ENCODE assay signal across 22 cellular contexts in genomic region chr18:3906072-3906471, GRCh38.
A peak's percentile ranks its signal among the peaks of the same experiment; 100 is the strongest.
DNase-seq lines count a peak whose midpoint lies in the region; ATAC-seq and TF ChIP-seq lines count a peak whose summit lies in the region.
"Had no signal": no experiment of that assay in that cellular context is flagged by ENCODE, and none has a peak within 500 bp of the region (broad histone marks: within the 10 kb centered on the region; RNA-seq: fewer than 3 reads in every experiment).

No MANE protein-coding gene starts in this region.

- H3K4me3 ChIP-seq in IMR-90 (ENCODE audit: insufficient read depth, low read depth, low read length) (no peak overlapping the region), fibroblast of the aortic adventitia (ENCODE audit: low read depth, low read length) (no peak overlapping the region), tibial artery (no peak overlapping the region)
- H3K4me3 ChIP-seq: coronary artery, HAP-1, left lung, pancreas had no signal

- no peak overlapping the region for H3K14ac ChIP-seq in IMR-90 (replicated peaks; ENCODE audit: low read depth, low read length)

- no peak overlapping the region for H3K4ac ChIP-seq in IMR-90 (ENCODE audit: low read depth, low read length)

- peaks cover 7% of the 10 kb centered on the region for H3K4me1 ChIP-seq in IMR-90 (ENCODE audit: control insufficient read depth, insufficient read depth, low read length)
- peaks cover 0 to 24% (median 0%) of the 10 kb centered on the region in 4 donors for H3K4me1 ChIP-seq in tibial artery
- H3K4me1 ChIP-seq: HAP-1, left lung, pancreas had no signal

- H4K8ac ChIP-seq in IMR-90 (ENCODE audit: low read depth in 2 of 2, low read length in 2 of 2): no peak overlapping the region

- H2AK9ac ChIP-seq in IMR-90 (replicated peaks; ENCODE audit: low read depth, low read length, poor library complexity): no peak overlapping the region

- no peak overlapping the region for H2BK15ac ChIP-seq in IMR-90 (ENCODE audit: low read depth, low read length)

- in situ Hi-C loops in IMR-90 (cut with MboI; ENCODE audit: low sequenced_read_pairs): no loop called here

- H3K27me3 ChIP-seq in IMR-90 (ENCODE audit: control insufficient read depth, insufficient read depth, low read length) (no peaks in the 10 kb centered on the region), tibial artery (no peaks in the 10 kb centered on the region)
- H3K27me3 ChIP-seq: left lung, pancreas had no signal

- intact Hi-C loops in IMR-90 (cut with micrococcal nuclease) (no loop called here), tibial artery (cut with DNase I; ENCODE audit: low total_unique reads) (no loop called here)

- no peak overlapping the region for H2BK5ac ChIP-seq in IMR-90 (ENCODE audit: low read depth, low read length, poor library complexity, severe bottlenecking)

- H2AK5ac ChIP-seq in IMR-90 (ENCODE audit: low read depth, low read length): no peak overlapping the region

- H2AFZ ChIP-seq in IMR-90 (replicated peaks; ENCODE audit: low read length, poor library complexity): no peak overlapping the region

- TF ChIP-seq CTCF in IMR-90 (conservative IDR thresholded peaks at IDR 0.05; ENCODE audit: low read depth, low read length) (no peak), fibroblast of the aortic adventitia (IDR thresholded peaks at IDR 0.05; ENCODE audit: insufficient read depth, low read length) (no peak), tibial artery (IDR thresholded peaks at IDR 0.05) (no peak)

- H3K27ac ChIP-seq in IMR-90 (ENCODE audit: insufficient read depth, low read length): no peak overlapping the region
- H3K27ac ChIP-seq in tibial artery: no peak overlapping the region
- H3K27ac ChIP-seq: left lung, pancreas had no signal

- H3K79me1 ChIP-seq in IMR-90 (ENCODE audit: low read depth in 1 of 2, low read length in 2 of 2): no peaks in the 10 kb centered on the region

- H3K4me2 ChIP-seq in IMR-90 (ENCODE audit: low read depth, low read length): no peak overlapping the region

- TF ChIP-seq POLR2A in IMR-90 (IDR thresholded peaks at IDR 0.05; ENCODE audit: low read depth, low read length): no peak

- CTCF ChIA-PET in IMR-90 (lab: Yijun Ruan, JAX): interaction anchor here (0.6 to 0.7 kb wide), 2 partner anchors 11 to 38 kb away, joined by 3 to 5 read pairs; no protein-coding TSS in a partner anchor

- no TSS peak for BruUV-seq in IMR-90 (replicated peaks; lab: Mats Ljungman, UMichigan)

- H3K18ac ChIP-seq in IMR-90 (ENCODE audit: low read depth, low read length): peak overlapping the region; percentile 2; the same call in 1 of the 2 replicates

- H3K36me3 ChIP-seq in IMR-90 (ENCODE audit: control insufficient read depth, insufficient read depth, low read length): no peaks in the 10 kb centered on the region
- no peaks in the 10 kb centered on the region for H3K36me3 ChIP-seq in tibial artery
- H3K36me3 ChIP-seq: HAP-1, left lung, pancreas had no signal

- H2BK20ac ChIP-seq in IMR-90 (ENCODE audit: low read depth, low read length): no peak overlapping the region

- no peak overlapping the region; the same call in 1 of the 2 replicates for H4K5ac ChIP-seq in IMR-90 (ENCODE audit: low read depth, low read length)

- H3K9ac ChIP-seq in IMR-90 (ENCODE audit: low read depth, low read length): no peak overlapping the region

- TF ChIP-seq RAD21 in IMR-90 (IDR thresholded peaks at IDR 0.05; ENCODE audit: low read length): no peak

- no peak overlapping the region for H3K23ac ChIP-seq in IMR-90 (ENCODE audit: low read depth, low read length)

- H3K56ac ChIP-seq in IMR-90 (ENCODE audit: extremely low read depth, insufficient read depth, low read length): no peak overlapping the region

- POLR2A ChIA-PET in IMR-90 (lab: Charles Lee; ENCODE audit: unreplicated experiment): no interaction called here

- WGBS in IMR-90 (ENCODE audit: extremely low coverage in 2 of 2, insufficient read length in 1 of 2), 2 experiments: no CpG with 5 or more reads among the region's 2 CpGs

- H4K20me1 ChIP-seq in IMR-90 (ENCODE audit: insufficient read depth, low read length): no peaks in the 10 kb centered on the region

- dilution Hi-C loops in IMR-90 (cut with HindIII; ENCODE audit: low sequenced_read_pairs, unreplicated experiment): no loop called here

- no peak overlapping the region for H4K91ac ChIP-seq in IMR-90 (ENCODE audit: insufficient read depth, low read depth, low read length)

- DNase-seq in DMS53 treated with DMSO at 0.1 percent for 48 hours (lab: John Stamatoyannopoulos, UW; ENCODE audit: unreplicated experiment) (peak; percentile 46), IMR-90 (no peak), fibroblast of the aortic adventitia (ENCODE audit: low read depth) (peak; percentile 49), SIG-M5 (lab: John Stamatoyannopoulos, UW) (no peak), tibial artery (no peak)
- DNase-seq: activated naive CD8-positive, alpha-beta T cell treated with anti-CD3 and anti-CD28 coated beads for 36 hours; C1 segment of cervical spinal cord; endodermal cell; glutamatergic neuron; KBM-7; left lung; midbrain; NCI-H2081 treated with DMSO at 0.1 percent for 48 hours; NCI-H510A; pancreas had no signal

- ATAC-seq in GM19395 (IDR thresholded peaks at IDR 0.05; ENCODE audit: unreplicated experiment) (peak; percentile 71), IMR-90 (ENCODE audit: low read depth) (no peak), HG02884 (IDR thresholded peaks at IDR 0.05; ENCODE audit: unreplicated experiment) (no peak), HG03135 (IDR thresholded peaks at IDR 0.05; ENCODE audit: unreplicated experiment) (no peak)
- ATAC-seq: left lung; Right ventricle myocardium inferior; stimulated activated memory B cell treated with anti-CD40 and anti-IgM and Interleukin-4, amounts not matched to agents 10 μg/mL and 1 μg/mL and 100 μg/mL, for 72 hours had no signal

- no peaks in the 10 kb centered on the region for H3K9me3 ChIP-seq in IMR-90 (ENCODE audit: control insufficient read depth, insufficient read depth, low read length)
- H3K9me3 ChIP-seq in tibial artery: no peaks in the 10 kb centered on the region
- H3K9me3 ChIP-seq: HAP-1, left lung, pancreas had no signal

- peaks cover 2% of the 10 kb centered on the region for H3K9me1 ChIP-seq in IMR-90 (ENCODE audit: insufficient read depth, low read length)

- no peak overlapping the region for H2BK120ac ChIP-seq in IMR-90 (ENCODE audit: low read depth, low read length)

TF ChIP-seq in IMR-90, 13 proteins besides CTCF, POLR2A, EP300 and RAD21:
- TF ChIP-seq CEBPB (IDR thresholded peaks at IDR 0.05; ENCODE audit: low read depth, low read length) (no peak), MXI1 (IDR thresholded peaks at IDR 0.05; ENCODE audit: borderline replicate concordance, low read depth, low read length) (no peak), RCOR1 (IDR thresholded peaks at IDR 0.05; ENCODE audit: insufficient replicate concordance, low read length) (no peak), FOS (IDR thresholded peaks at IDR 0.05; ENCODE audit: low read depth, low read length) (no peak), BHLHE40 (IDR thresholded peaks at IDR 0.05; ENCODE audit: low read depth, low read length) (no peak), MAFK (IDR thresholded peaks at IDR 0.05; ENCODE audit: low read depth, low read length) (no peak)

Comparison
In these comparisons a context has a peak if more than half of its experiments do, and no peak if none do; other contexts are left out.
1. DNase-seq: peak in DMS53 treated with DMSO at 0.1 percent for 48 hours (single experiment) and fibroblast of the aortic adventitia (single experiment); none in IMR-90 (single experiment), SIG-M5 (single experiment) and tibial artery (0 of 2).